Comparison of ENCODE assay signal across 8 cellular contexts in genomic region chr13:79393564-79394249, GRCh38. TPM values are rescaled to one million over a fixed set of nuclear protein-coding genes. Genes with fewer than 3 reads are reported as not detected.
A peak's percentile ranks its signal among the peaks of the same experiment; 100 is the strongest.
DNase-seq lines count a peak whose midpoint lies in the region; ATAC-seq and TF ChIP-seq lines count a peak whose summit lies in the region.

No MANE protein-coding gene starts in this region.

- H3K4me3 ChIP-seq in endodermal cell (ENCODE audit: low read length) (no peak overlapping the region), transverse colon (no peak overlapping the region)

- no peak overlapping the region for H3K27ac ChIP-seq in endodermal cell (ENCODE audit: low read depth, low read length)
- peak overlapping the region in 3 of 4 donors; percentile 1 to 44 (median 23) for H3K27ac ChIP-seq in transverse colon

- TF ChIP-seq EP300 in transverse colon (IDR thresholded peaks at IDR 0.05; ENCODE audit: low read depth): no peak

- H3K27me3 Mint-ChIP-seq in endodermal cell (ENCODE audit: insufficient read depth): no peaks in the 10 kb centered on the region

- TF ChIP-seq POLR2A in transverse colon (IDR thresholded peaks at IDR 0.05): no peak

- peak overlapping the region; percentile 1 for H3K27ac Mint-ChIP-seq in endodermal cell

- H3K9ac ChIP-seq in endodermal cell (ENCODE audit: extremely low read depth, low read length, poor library complexity, severe bottlenecking): no peak overlapping the region

- H3K4me1 ChIP-seq in endodermal cell (ENCODE audit: control insufficient read depth, insufficient read depth, low read length) (peaks cover 3% of the 10 kb centered on the region), transverse colon (peaks cover 8 to 36% (median 10%) of the 10 kb centered on the region in 4 donors)

- H3K36me3 Mint-ChIP-seq in endodermal cell (ENCODE audit: low read depth): peaks cover 36% of the 10 kb centered on the region

- H3K9me3 Mint-ChIP-seq in endodermal cell: peaks cover 25% of the 10 kb centered on the region

- intact Hi-C loops in transverse colon (cut with DNase I; ENCODE audit: low total_unique reads): no loop called here

- H3K9me3 ChIP-seq in endodermal cell (ENCODE audit: control insufficient read depth, low read length): peaks cover 29% of the 10 kb centered on the region
- peaks cover 0 to 4% of the 10 kb centered on the region in 2 donors for H3K9me3 ChIP-seq in transverse colon

- 92 to 93% methylated on average over 7 to 14 of the region's 14 CpGs for WGBS in endodermal cell (ENCODE audit: insufficient coverage in 1 of 2, insufficient read length in 1 of 2), 2 experiments
- 60 to 75% methylated on average over 10 to 14 of the region's 14 CpGs for WGBS in transverse colon (ENCODE audit: low coverage in 1 of 2), 2 donors

- in situ Hi-C loops in SK-MEL-5 (cut with HindIII; ENCODE audit: low pct_unique_long_range_greater_than_20kb, low sequenced_read_pairs): no loop called here
- in situ Hi-C loops in transverse colon (cut with MboI; ENCODE audit: low pct_ligation_motif_present in 1 of 4, low pct_unique_long_range_greater_than_20kb in 1 of 4, low sequenced_read_pairs in 3 of 4): no loop called here

- H3K4me1 Mint-ChIP-seq in endodermal cell: peaks cover 25% of the 10 kb centered on the region

- ATAC-seq in GM21515 (IDR thresholded peaks at IDR 0.05; ENCODE audit: unreplicated experiment) (peak; percentile 79), HG03575 (IDR thresholded peaks at IDR 0.05; ENCODE audit: extremely low read depth, insufficient number of reproducible peaks, low FRiP score, unreplicated experiment) (peak; percentile 76)

- no peak for TF ChIP-seq CTCF in GM10248 (IDR thresholded peaks at IDR 0.05; ENCODE audit: control extremely low read depth, extremely low read depth, low read depth, missing control alignments)
- TF ChIP-seq CTCF in endodermal cell (conservative IDR thresholded peaks at IDR 0.05): no peak
- no peak for TF ChIP-seq CTCF in transverse colon (IDR thresholded peaks at IDR 0.05)

- peaks cover 53% of the 10 kb centered on the region for H3K36me3 ChIP-seq in endodermal cell (ENCODE audit: control insufficient read depth, insufficient read depth, low read length)
- peaks cover 0 to 12% (median 3%) of the 10 kb centered on the region in 4 donors for H3K36me3 ChIP-seq in transverse colon

- H3K27me3 ChIP-seq in endodermal cell (ENCODE audit: control insufficient read depth, insufficient read depth, low read length, poor library complexity, severe bottlenecking) (no peaks in the 10 kb centered on the region), transverse colon (no peaks in the 10 kb centered on the region)

- POLR2A ChIA-PET in GM10248 (lab: Yijun Ruan, JAX): interaction anchor here (1.0 kb wide), 1 partner anchor 12 kb away, joined by 4 read pairs; the partner anchor contains the start of gene RBM26

- no peak overlapping the region for H3K4me3 Mint-ChIP-seq in endodermal cell

- CTCF ChIA-PET in GM10248 (lab: Yijun Ruan, JAX): interaction anchor here (1.0 to 5.9 kb wide), 10 partner anchors 9 to 147 kb away, joined by 3 to 53 read pairs (median 3); partner anchors contain the start of gene RBM26

- peak; percentile 20 for DNase-seq in GM10248 (ENCODE audit: extremely low spot score)
- peak; percentile 63 for DNase-seq in SK-MEL-5 (ENCODE audit: low read depth, low spot score)
- peak; percentile 48 for DNase-seq in endodermal cell
- peak; percentile 24 for DNase-seq in transverse colon
- no peak for DNase-seq in NCI-H1417 treated with DMSO at 0.1 percent for 48 hours (lab: John Stamatoyannopoulos, UW)
- no peak for DNase-seq in medulla oblongata (ENCODE audit: extremely low spot score)

RNA-seq across cellular contexts. Expression of gene RBM26, which starts 12.3 kb away (rescaled TPM):
- 26.4 and 30.0 TPM in 2 replicates for total RNA-seq in SK-MEL-5 (2014; rRNA removed; shearing (Covaris generic))
- 27.1 and 37.3 TPM in 2 replicates for polyA plus RNA-seq in SK-MEL-5 (2015; cell fraction: cytosol; rRNA removed)
- 291 and 304 TPM in 2 replicates for polyA plus RNA-seq in SK-MEL-5 (2015; cell fraction: nucleus; rRNA removed)
- 10 to 100 TPM; 65.0 to 81.7 TPM for total RNA-seq in endodermal cell
- polyA plus RNA-seq in endodermal cell (2013, experiment 1 of 2): 61.2 TPM
- polyA plus RNA-seq in endodermal cell (2013, experiment 2 of 2): 59.5 TPM
- total RNA-seq in transverse colon: 10 to 100 TPM; 13.9 to 52.7 (median 45.1) TPM

Comparison
In these comparisons a context has a peak if more than half of its experiments do, and no peak if none do; other contexts are left out.
1. DNase-seq: peak in GM10248 (single experiment), SK-MEL-5 (single experiment), endodermal cell (single experiment) and transverse colon (single experiment); none in NCI-H1417 treated with DMSO at 0.1 percent for 48 hours (single experiment) and medulla oblongata (single experiment).